Comparison of ENCODE assay signal across 30 cellular contexts in genomic region chr4:177023951-177024350, GRCh38.
"Had no signal": no experiment of that assay in that cellular context is flagged by ENCODE, and none has a peak within 500 bp of the region (broad histone marks: within the 10 kb centered on the region; RNA-seq: fewer than 3 reads in every experiment).

No MANE protein-coding gene starts in this region.

- H3K4me3 Mint-ChIP-seq: activated B cell treated with CpG ODN at 0.5 μM for 24 hours; activated CD4-positive, alpha-beta memory T cell treated with anti-CD3 and anti-CD28 coated beads, Interleukin-2, amount 10 ng/mL, durations not matched to agents 7 days and 5 days; activated naive CD4-positive, alpha-beta T cell treated with anti-CD3 and anti-CD28 coated beads for 36 hours; activated naive CD8-positive, alpha-beta T cell; activated T-helper 17 cell treated with anti-CD3 and anti-CD28 coated beads, Interleukin-2, amount 50 U/mL, for 72 hours; brain; T-helper 1 cell treated with Interleukin-12 subunit alpha and Interleukin-12 subunit beta and Interleukin-4 antibody, amounts not matched to agents 30 μg/mL and 1 μg/mL, for 36 hours had no signal

- H3K36me3 Mint-ChIP-seq: activated naive CD8-positive, alpha-beta T cell; brain had no signal

- FAIRE-seq: astrocyte had no signal

- H3K36me3 ChIP-seq: MG63, SJCRH30 had no signal

- H3K4me2 ChIP-seq: KMS-11 had no signal

- H3K9ac ChIP-seq: KMS-11 had no signal

- H3K27me3 ChIP-seq: MG63, SJCRH30 had no signal

- H3K4me1 ChIP-seq: SJCRH30 had no signal

- DNase-seq: activated B cell treated with CpG ODN at 0.5 μM for 24 hours; activated CD4-positive, alpha-beta memory T cell treated with anti-CD3 and anti-CD28 coated beads, Interleukin-2, amount 10 ng/mL, durations not matched to agents 7 days and 5 days; activated CD4-positive, alpha-beta T cell treated with anti-CD3 and anti-CD28 coated beads, Interleukin-2, amount 50 U/mL, for 1 hour; activated gamma-delta T cell; activated naive CD4-positive, alpha-beta T cell treated with anti-CD3 and anti-CD28 coated beads for 36 hours; activated T-cell treated with anti-CD3 and anti-CD28 coated beads for 4 hours; activated T-cell treated with anti-CD3 and anti-CD28 coated beads, Interleukin-2, amount 50 U/mL, for 48 hours; amygdala; MG63; MV-4-11; NCI-H1105; NCI-H1436; NCI-H1694 treated with DMSO at 0.1 percent for 48 hours; NCI-H2029 treated with DMSO at 0.1 percent for 48 hours; NCI-H2171; NCI-H2227 treated with DMSO at 0.1 percent for 48 hours; NCI-H446 treated with DMSO at 0.1 percent for 48 hours; NCI-H526; NCI-H774; NK-92 treated with Interleukin-12 subunit alpha and Interleukin-12 subunit beta, amount 100 ng/mL, for 24 hours; OCI-M1; Right ventricle myocardium superior; RPMI8226; SJCRH30 had no signal

- H3K9me3 ChIP-seq: SJCRH30 had no signal

- H3K27me3 Mint-ChIP-seq: activated B cell treated with CpG ODN at 0.5 μM for 24 hours; activated CD4-positive, alpha-beta memory T cell treated with anti-CD3 and anti-CD28 coated beads, Interleukin-2, amount 10 ng/mL, durations not matched to agents 7 days and 5 days; activated naive CD8-positive, alpha-beta T cell; activated T-helper 17 cell treated with anti-CD3 and anti-CD28 coated beads, Interleukin-2, amount 50 U/mL, for 72 hours had no signal

- H3K27ac Mint-ChIP-seq: activated B cell treated with CpG ODN at 0.5 μM for 24 hours; activated CD4-positive, alpha-beta memory T cell treated with anti-CD3 and anti-CD28 coated beads, Interleukin-2, amount 10 ng/mL, durations not matched to agents 7 days and 5 days; activated naive CD4-positive, alpha-beta T cell treated with anti-CD3 and anti-CD28 coated beads for 36 hours; activated naive CD8-positive, alpha-beta T cell; activated T-helper 17 cell treated with anti-CD3 and anti-CD28 coated beads, Interleukin-2, amount 50 U/mL, for 72 hours; brain; T-helper 1 cell treated with Interleukin-12 subunit alpha and Interleukin-12 subunit beta and Interleukin-4 antibody, amounts not matched to agents 30 μg/mL and 1 μg/mL, for 36 hours had no signal

- H3K9me3 Mint-ChIP-seq: activated CD4-positive, alpha-beta memory T cell treated with anti-CD3 and anti-CD28 coated beads, Interleukin-2, amount 10 ng/mL, durations not matched to agents 7 days and 5 days had no signal

- H3K27ac ChIP-seq: KMS-11, SJCRH30 had no signal

- H3K4me1 Mint-ChIP-seq: activated B cell treated with CpG ODN at 0.5 μM for 24 hours; activated CD4-positive, alpha-beta memory T cell treated with anti-CD3 and anti-CD28 coated beads, Interleukin-2, amount 10 ng/mL, durations not matched to agents 7 days and 5 days; activated T-helper 17 cell treated with anti-CD3 and anti-CD28 coated beads, Interleukin-2, amount 50 U/mL, for 72 hours; brain had no signal

- H3K4me3 ChIP-seq: MG63, SJCRH30 had no signal
